1 cellular context compared by ENCODE assay signal in genomic region chr6:120675886-120676285, GRCh38.
TF ChIP-seq lines count a peak whose summit lies in the region.

No MANE protein-coding gene starts in this region.

TF ChIP-seq in GM12878, 131 proteins besides CTCF, POLR2A, EP300 and RAD21:
- TF ChIP-seq TCF12 (IDR thresholded peaks at IDR 0.05; ENCODE audit: low read depth, low read length) (no peak), RELB (IDR thresholded peaks at IDR 0.05; ENCODE audit: low read depth) (no peak), RELA (IDR thresholded peaks at IDR 0.05; ENCODE audit: borderline replicate concordance, partially characterized antibody) (no peak), RAD51 (IDR thresholded peaks at IDR 0.05) (no peak), HDAC2 (IDR thresholded peaks at IDR 0.05) (no peak), SP1 (IDR thresholded peaks at IDR 0.05; ENCODE audit: low read depth, low read length) (no peak), ZBTB40 (IDR thresholded peaks at IDR 0.05; ENCODE audit: borderline replicate concordance) (no peak), ZNF217 (IDR thresholded peaks at IDR 0.05) (no peak), NRF1 (conservative IDR thresholded peaks at IDR 0.05; ENCODE audit: low read depth, low read length) (no peak), GABPA (IDR thresholded peaks at IDR 0.05; ENCODE audit: low read depth) (no peak), NBN (IDR thresholded peaks at IDR 0.05) (no peak), CBX3 (IDR thresholded peaks at IDR 0.05; ENCODE audit: borderline replicate concordance, low read depth) (no peak), BCLAF1 (IDR thresholded peaks at IDR 0.05) (no peak), NFXL1 (IDR thresholded peaks at IDR 0.05; ENCODE audit: borderline replicate concordance) (no peak), MEF2A (IDR thresholded peaks at IDR 0.05; ENCODE audit: insufficient read depth, low read depth, low read length) (no peak), ETV6 (conservative IDR thresholded peaks at IDR 0.05 in 1 of 2, IDR thresholded peaks at IDR 0.05 in 1 of 2; ENCODE audit: borderline replicate concordance in 1 of 2, low read depth in 1 of 2) (no peak), BACH1 (IDR thresholded peaks at IDR 0.05; ENCODE audit: borderline replicate concordance) (no peak), SRF (IDR thresholded peaks at IDR 0.05; ENCODE audit: low read depth in 2 of 2, low read length in 2 of 2) (no peak), FOXK2 (IDR thresholded peaks at IDR 0.05) (no peak), TCF3 (IDR thresholded peaks at IDR 0.05; ENCODE audit: borderline replicate concordance, insufficient read depth, low read depth, low read length) (no peak)
